Comparison of ENCODE assay signal across 19 cellular contexts in the genomic region with DNA sequence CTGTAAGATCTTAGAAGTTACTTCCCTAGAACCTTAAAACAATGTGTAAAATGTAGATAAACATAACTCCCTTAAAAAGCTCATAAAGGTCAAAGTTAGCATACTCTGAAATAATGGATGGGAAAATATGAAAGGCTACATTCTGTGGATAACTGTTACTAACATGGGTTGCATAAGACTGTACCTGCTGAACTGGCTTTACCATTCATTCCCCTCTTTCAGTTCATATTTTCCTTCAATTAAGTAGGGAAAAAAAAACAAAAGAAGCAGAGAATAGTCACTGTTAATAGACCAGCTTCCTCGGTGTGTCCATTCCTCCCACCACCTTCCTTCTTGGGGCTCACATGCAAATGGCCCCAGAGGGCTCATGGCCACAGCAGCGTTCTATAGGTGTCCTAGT. TPM values are rescaled to one million over a fixed set of nuclear protein-coding genes. Genes with fewer than 3 reads are reported as not detected.
A peak's percentile ranks its signal among the peaks of the same experiment; 100 is the strongest.
DNase-seq lines count a peak whose midpoint lies in the region; ATAC-seq, FAIRE-seq and TF ChIP-seq lines count a peak whose summit lies in the region.
"Had no signal": no experiment of that assay in that cellular context is flagged by ENCODE, and none has a peak within 500 bp of the region (broad histone marks: within the 10 kb centered on the region; RNA-seq: fewer than 3 reads in every experiment).

No MANE protein-coding gene starts in this region.

- TF ChIP-seq EP300 in HepG2 (IDR thresholded peaks at IDR 0.05; ENCODE audit: low read depth in 2 of 2, low read length in 2 of 2) (no peak), HepG2 (CRISPR knock-in tag; IDR thresholded peaks at IDR 0.05; ENCODE audit: borderline replicate concordance) (no peak)

- no peaks in the 10 kb centered on the region for H3K36me3 Mint-ChIP-seq in WTC11
- H3K36me3 Mint-ChIP-seq: CD14-positive monocyte; CD4-positive, alpha-beta memory T cell; IgD-negative memory B cell had no signal

- in situ Hi-C loops in HepG2 (cut with HindIII; ENCODE audit: extremely low pct_ligation_motif_present, low pct_unique_long_range_greater_than_20kb): no loop called here

- no peaks in the 10 kb centered on the region for H3K79me2 ChIP-seq in HepG2 (ENCODE audit: insufficient read depth, low read length)

- DNase-seq in HepG2 (ENCODE audit: low spot score) (no peak), right lobe of liver (no peak), epithelial cell of esophagus (ENCODE audit: low read depth) (peak; percentile 56), WTC11 (ENCODE audit: low spot score) (no peak), OCI-M1 (lab: John Stamatoyannopoulos, UW) (no peak)
- DNase-seq: 8988T; CD4-positive, alpha-beta memory T cell; DMS153; DMS79; GOT3; H9 had no signal

- no peaks in the 10 kb centered on the region for H3K9me3 Mint-ChIP-seq in WTC11
- H3K9me3 Mint-ChIP-seq: CD14-positive monocyte; CD4-positive, alpha-beta memory T cell; H9; IgD-negative memory B cell had no signal

- H3K27ac ChIP-seq in HepG2 (ENCODE audit: extremely low read length, insufficient read depth, low read length): no peak overlapping the region
- no peak overlapping the region for H3K27ac ChIP-seq in right lobe of liver
- H3K27ac ChIP-seq: BLaER1 had no signal

- H3K4me3 Mint-ChIP-seq in WTC11: no peak overlapping the region
- H3K4me3 Mint-ChIP-seq: CD14-positive monocyte; CD4-positive, alpha-beta memory T cell; H9; IgD-negative memory B cell had no signal

- H3K4me2 ChIP-seq in HepG2 (ENCODE audit: low read depth, low read length): no peak overlapping the region
- H3K4me2 ChIP-seq: BLaER1 had no signal

- POLR2A ChIA-PET in HepG2 (lab: Yijun Ruan, JAX): interaction anchor here (1.0 to 1.2 kb wide), 2 partner anchors 85 kb away, joined by 4 to 5 read pairs; a partner anchor contains a TSS
- POLR2A ChIA-PET in WTC11 (lab: Charles Lee): no interaction called here

- TF ChIP-seq RAD21 in HepG2 (CRISPR knock-in tag; IDR thresholded peaks at IDR 0.05): no peak

- 25% methylated on average over 2 of the region's 2 CpGs for WGBS in HepG2 (ENCODE audit: low lambda C conversion rate)
- 34% methylated on average over 2 of the region's 2 CpGs for WGBS in right lobe of liver (ENCODE audit: insufficient coverage, low coverage, low lambda C conversion rate, missing lambda C conversion rate)

- H3K36me3 ChIP-seq in HepG2 (replicated peaks in 1 of 2; ENCODE audit: control insufficient read depth in 1 of 2, insufficient read depth in 2 of 2, low read length in 2 of 2) (no peaks in the 10 kb centered on the region), right lobe of liver (no peaks in the 10 kb centered on the region)
- H3K36me3 ChIP-seq: BLaER1 had no signal

- H3K9me3 ChIP-seq in HepG2 (ENCODE audit: low read length) (no peaks in the 10 kb centered on the region), right lobe of liver (no peaks in the 10 kb centered on the region)
- H3K9me3 ChIP-seq: BLaER1 had no signal

- H3K4me1 Mint-ChIP-seq in WTC11: no peaks in the 10 kb centered on the region
- H3K4me1 Mint-ChIP-seq: CD14-positive monocyte; CD4-positive, alpha-beta memory T cell; IgD-negative memory B cell had no signal

- TF ChIP-seq POLR2A in HepG2 (IDR thresholded peaks at IDR 0.05; ENCODE audit: insufficient read depth in 1 of 2, low read depth in 2 of 2, low read length in 2 of 2) (no peak), right lobe of liver (IDR thresholded peaks at IDR 0.05) (no peak)

- no peak overlapping the region for H2AFZ ChIP-seq in HepG2 (ENCODE audit: low read length)

- ATAC-seq in HepG2 (no peak), right lobe of liver (no peak), WTC11 (no peak)
- ATAC-seq: GM12878 had no signal

- BruUV-seq in HepG2 (replicated peaks; lab: Mats Ljungman, UMichigan): no TSS peak

- intact Hi-C loops in HepG2 (cut with micrococcal nuclease; ENCODE audit: unreplicated experiment) (no loop called here), right lobe of liver (cut with DNase I) (no loop called here)

- H3K27me3 Mint-ChIP-seq in WTC11 (ENCODE audit: low read depth): peaks cover 12% of the 10 kb centered on the region

- no peaks in the 10 kb centered on the region for H4K20me1 ChIP-seq in HepG2 (ENCODE audit: insufficient read depth, low read length)
- H4K20me1 ChIP-seq: BLaER1 had no signal

- H3K27me3 ChIP-seq in HepG2 (ENCODE audit: control insufficient read depth in 1 of 2, insufficient read depth in 2 of 2, low read length in 2 of 2): peaks cover 2 to 8% of the 10 kb centered on the region in 2 experiments; a peak in 4 of 5 replicates
- no peaks in the 10 kb centered on the region for H3K27me3 ChIP-seq in right lobe of liver
- H3K27me3 ChIP-seq: BLaER1 had no signal

- CTCF ChIA-PET in HepG2 (lab: Yijun Ruan, JAX; ENCODE audit: low intra/inter-chr PET ratio, low total read pairs) (no interaction called here), WTC11 (lab: Charles Lee) (interaction anchor here (2.1 kb wide), 1 partner anchor 44 kb away, joined by 6 read pairs; no protein-coding TSS in a partner anchor)

- TF ChIP-seq CTCF in HepG2 (CRISPR knock-in tag; IDR thresholded peaks at IDR 0.05) (no peak), right lobe of liver (IDR thresholded peaks at IDR 0.05) (no peak), epithelial cell of esophagus (IDR thresholded peaks at IDR 0.05; ENCODE audit: insufficient read depth, low read depth, low read length, missing control alignments) (no peak), WTC11 (IDR thresholded peaks at IDR 0.05) (no peak)

- H3K27ac Mint-ChIP-seq in WTC11: no peak overlapping the region
- H3K27ac Mint-ChIP-seq: CD14-positive monocyte; CD4-positive, alpha-beta memory T cell; H9; IgD-negative memory B cell had no signal

- H3K4me3 ChIP-seq in HepG2 (replicated peaks in 1 of 3; ENCODE audit: insufficient read depth in 1 of 3, low read depth in 2 of 3, low read length in 3 of 3) (no peak overlapping the region), right lobe of liver (no peak overlapping the region), epithelial cell of esophagus (ENCODE audit: low read length) (no peak overlapping the region)
- H3K4me3 ChIP-seq: BLaER1, GM12878 had no signal

- H3K4me1 ChIP-seq in HepG2 (ENCODE audit: insufficient read depth, low read length): peaks cover 29% of the 10 kb centered on the region
- peaks cover 0 to 28% (median 14%) of the 10 kb centered on the region in 4 donors for H3K4me1 ChIP-seq in right lobe of liver
- H3K4me1 ChIP-seq: BLaER1 had no signal

- FAIRE-seq in HepG2 (lab: Jason Lieb, UNC): peak; percentile 47
- FAIRE-seq: GM12878, HTR-8/SVneo had no signal

- no peak overlapping the region for H3K9ac ChIP-seq in HepG2 (ENCODE audit: insufficient read depth, low read depth, low read length)
- H3K9ac ChIP-seq: BLaER1 had no signal

RNA-seq across cellular contexts. Expression of a gene that starts 7.5 kb away (rescaled TPM):
- total RNA-seq in HepG2 (2016; rRNA removed; fragmentation: Illumina TruSeq; extraction: Trizol) (not detected in 2 replicates), right lobe of liver (under 1 TPM in 2 of 6 experiments, not detected in 4; 0.39 to 0.40 TPM), WTC11 (2021) (1.4 to 3.9 TPM (median 3.3 TPM) in 3 replicates)
- not detected in 2 replicates for total RNA-seq in HepG2 (2016; cell fraction: cytosol; rRNA removed; fragmentation: Illumina TruSeq; extraction: Trizol; ENCODE audit: low read depth)
- total RNA-seq in HepG2 (2016; cell fraction: insoluble cytoplasmic fraction; rRNA removed; fragmentation: Illumina TruSeq; extraction: Trizol): not detected in 2 replicates
- not detected in 2 replicates for total RNA-seq in HepG2 (2016; cell fraction: membrane; rRNA removed; fragmentation: Illumina TruSeq; extraction: Trizol)
- not detected in 2 replicates for total RNA-seq in HepG2 (2016; cell fraction: nucleus; rRNA removed; fragmentation: Illumina TruSeq; extraction: Trizol)
- 0.05 and 0.17 TPM in 2 replicates for polyA plus RNA-seq in HepG2 (2011; rRNA removed)
- 0.09 TPM in 1 of 2 replicates, not detected in the other for polyA plus RNA-seq in HepG2 (2011; cell fraction: cytosol; rRNA removed)
- 0.31 and 0.38 TPM in 2 replicates for polyA plus RNA-seq in HepG2 (2011; cell fraction: nucleus; rRNA removed)
- polyA plus RNA-seq in HepG2 (2012): 0.16 TPM in 1 of 2 replicates, not detected in the other
- not detected in 2 replicates for polyA plus RNA-seq in HepG2 (2016; cell fraction: cytosol; fragmentation: Illumina TruSeq; extraction: Trizol; ENCODE audit: low read depth)
- polyA plus RNA-seq in HepG2 (2016; cell fraction: insoluble cytoplasmic fraction; fragmentation: Illumina TruSeq; extraction: Trizol; ENCODE audit: low read depth): 0.13 TPM in 1 of 2 replicates, not detected in the other
- polyA plus RNA-seq in HepG2 (2016; cell fraction: membrane; fragmentation: Illumina TruSeq; extraction: Trizol; ENCODE audit: low read depth): not detected in 2 replicates
- not detected in 2 replicates for polyA plus RNA-seq in HepG2 (2016; cell fraction: nucleus; fragmentation: Illumina TruSeq; extraction: Trizol; ENCODE audit: insufficient read depth, low read depth)
- polyA minus RNA-seq in HepG2 (2011; rRNA and poly(A)+ RNA removed; ENCODE audit: low replicate concordance): 0.44 TPM in 1 of 2 replicates, not detected in the other
- not detected in 2 replicates for polyA minus RNA-seq in HepG2 (2011; cell fraction: cytosol; rRNA and poly(A)+ RNA removed)
- polyA minus RNA-seq in HepG2 (2011; cell fraction: nucleus; rRNA and poly(A)+ RNA removed): 0.39 and 1.1 TPM in 2 replicates
- total RNA-seq: CD4-positive, alpha-beta memory T cell; Daoy had no signal
- polyA plus RNA-seq: CD14-positive monocyte; CD4-positive, alpha-beta memory T cell; IgD-negative memory B cell had no signal

RNA-seq across cellular contexts. Expression of a gene that starts 38.7 kb away (rescaled TPM):
- not detected in 2 replicates for total RNA-seq in HepG2 (2016; rRNA removed; fragmentation: Illumina TruSeq; extraction: Trizol)
- not detected in 2 replicates for total RNA-seq in HepG2 (2016; cell fraction: cytosol; rRNA removed; fragmentation: Illumina TruSeq; extraction: Trizol; ENCODE audit: low read depth)
- not detected in 2 replicates for total RNA-seq in HepG2 (2016; cell fraction: insoluble cytoplasmic fraction; rRNA removed; fragmentation: Illumina TruSeq; extraction: Trizol)
- total RNA-seq in HepG2 (2016; cell fraction: membrane; rRNA removed; fragmentation: Illumina TruSeq; extraction: Trizol): not detected in 2 replicates
- not detected in 2 replicates for total RNA-seq in HepG2 (2016; cell fraction: nucleus; rRNA removed; fragmentation: Illumina TruSeq; extraction: Trizol)
- polyA plus RNA-seq in HepG2 (2011; rRNA removed): not detected in 2 replicates
- polyA plus RNA-seq in HepG2 (2011; cell fraction: cytosol; rRNA removed): not detected in 2 replicates
- not detected in 2 replicates for polyA plus RNA-seq in HepG2 (2011; cell fraction: nucleus; rRNA removed)
- polyA plus RNA-seq in HepG2 (2012): not detected in 2 replicates
- not detected in 2 replicates for polyA plus RNA-seq in HepG2 (2016; cell fraction: cytosol; fragmentation: Illumina TruSeq; extraction: Trizol; ENCODE audit: low read depth)
- not detected in 2 replicates for polyA plus RNA-seq in HepG2 (2016; cell fraction: insoluble cytoplasmic fraction; fragmentation: Illumina TruSeq; extraction: Trizol; ENCODE audit: low read depth)
- polyA plus RNA-seq in HepG2 (2016; cell fraction: membrane; fragmentation: Illumina TruSeq; extraction: Trizol; ENCODE audit: low read depth): not detected in 2 replicates
- polyA plus RNA-seq in HepG2 (2016; cell fraction: nucleus; fragmentation: Illumina TruSeq; extraction: Trizol; ENCODE audit: insufficient read depth, low read depth): not detected in 2 replicates
- not detected in 2 replicates for polyA minus RNA-seq in HepG2 (2011; rRNA and poly(A)+ RNA removed; ENCODE audit: low replicate concordance)
- polyA minus RNA-seq in HepG2 (2011; cell fraction: cytosol; rRNA and poly(A)+ RNA removed): not detected in 2 replicates
- polyA minus RNA-seq in HepG2 (2011; cell fraction: nucleus; rRNA and poly(A)+ RNA removed): not detected in 2 replicates
- not detected for total RNA-seq in right lobe of liver
- 0.41 to 1.0 TPM (median 0.50 TPM) in 3 replicates for total RNA-seq in WTC11 (2021)
- total RNA-seq: A673; CD4-positive, alpha-beta memory T cell; Daoy; GM12878; H9 had no signal
- polyA plus RNA-seq: AG04450; CD14-positive monocyte; CD4-positive, alpha-beta memory T cell; GM12878; IgD-negative memory B cell had no signal

RNA-seq across cellular contexts. Expression of a gene that starts 52.5 kb away (rescaled TPM):
- total RNA-seq in HepG2 (2016; rRNA removed; fragmentation: Illumina TruSeq; extraction: Trizol) (45.3 and 55.1 TPM in 2 replicates), right lobe of liver (10 to 100 TPM; 25.5 to 96.5 (median 36.0) TPM), WTC11 (2021) (14.3 to 19.5 TPM (median 19.4 TPM) in 3 replicates)
- 8.0 and 8.3 TPM in 2 replicates for total RNA-seq in HepG2 (2016; cell fraction: cytosol; rRNA removed; fragmentation: Illumina TruSeq; extraction: Trizol; ENCODE audit: low read depth)
- total RNA-seq in HepG2 (2016; cell fraction: insoluble cytoplasmic fraction; rRNA removed; fragmentation: Illumina TruSeq; extraction: Trizol): 46.8 and 59.4 TPM in 2 replicates
- 20.5 and 23.1 TPM in 2 replicates for total RNA-seq in HepG2 (2016; cell fraction: membrane; rRNA removed; fragmentation: Illumina TruSeq; extraction: Trizol)
- total RNA-seq in HepG2 (2016; cell fraction: nucleus; rRNA removed; fragmentation: Illumina TruSeq; extraction: Trizol): 18.8 and 24.7 TPM in 2 replicates
- polyA plus RNA-seq in HepG2 (2011; rRNA removed): 39.0 and 45.0 TPM in 2 replicates
- 57.1 and 75.7 TPM in 2 replicates for polyA plus RNA-seq in HepG2 (2011; cell fraction: cytosol; rRNA removed)
- 22.0 and 25.9 TPM in 2 replicates for polyA plus RNA-seq in HepG2 (2011; cell fraction: nucleus; rRNA removed)
- 27.5 and 30.7 TPM in 2 replicates for polyA plus RNA-seq in HepG2 (2012)
- 7.4 and 8.6 TPM in 2 replicates for polyA plus RNA-seq in HepG2 (2016; cell fraction: cytosol; fragmentation: Illumina TruSeq; extraction: Trizol; ENCODE audit: low read depth)
- 61.9 and 65.6 TPM in 2 replicates for polyA plus RNA-seq in HepG2 (2016; cell fraction: insoluble cytoplasmic fraction; fragmentation: Illumina TruSeq; extraction: Trizol; ENCODE audit: low read depth)
- polyA plus RNA-seq in HepG2 (2016; cell fraction: membrane; fragmentation: Illumina TruSeq; extraction: Trizol; ENCODE audit: low read depth): 16.5 and 18.2 TPM in 2 replicates
- polyA plus RNA-seq in HepG2 (2016; cell fraction: nucleus; fragmentation: Illumina TruSeq; extraction: Trizol; ENCODE audit: insufficient read depth, low read depth): 23.5 and 28.3 TPM in 2 replicates
- polyA minus RNA-seq in HepG2 (2011; rRNA and poly(A)+ RNA removed; ENCODE audit: low replicate concordance): 39.8 and 128 TPM in 2 replicates
- 38.0 and 43.7 TPM in 2 replicates for polyA minus RNA-seq in HepG2 (2011; cell fraction: cytosol; rRNA and poly(A)+ RNA removed)
- polyA minus RNA-seq in HepG2 (2011; cell fraction: nucleus; rRNA and poly(A)+ RNA removed): 41.5 and 42.2 TPM in 2 replicates

RNA-seq across cellular contexts. Expression of a gene that starts 52.9 kb away (rescaled TPM):
- total RNA-seq in HepG2 (2016; rRNA removed; fragmentation: Illumina TruSeq; extraction: Trizol) (55.6 and 70.4 TPM in 2 replicates), right lobe of liver (100 to 1,000 TPM in 4 of 6 experiments, 10 to 100 TPM in 2; 77.9 to 161 (median 143) TPM), WTC11 (2021) (36.0 to 43.1 TPM (median 38.2 TPM) in 3 replicates)
- total RNA-seq in HepG2 (2016; cell fraction: cytosol; rRNA removed; fragmentation: Illumina TruSeq; extraction: Trizol; ENCODE audit: low read depth): 53.2 and 53.5 TPM in 2 replicates
- total RNA-seq in HepG2 (2016; cell fraction: insoluble cytoplasmic fraction; rRNA removed; fragmentation: Illumina TruSeq; extraction: Trizol): 55.0 and 68.2 TPM in 2 replicates
- total RNA-seq in HepG2 (2016; cell fraction: membrane; rRNA removed; fragmentation: Illumina TruSeq; extraction: Trizol): 61.0 and 73.1 TPM in 2 replicates
- 34.7 and 44.2 TPM in 2 replicates for total RNA-seq in HepG2 (2016; cell fraction: nucleus; rRNA removed; fragmentation: Illumina TruSeq; extraction: Trizol)
- polyA plus RNA-seq in HepG2 (2011; rRNA removed): 95.4 and 110 TPM in 2 replicates
- 119 and 163 TPM in 2 replicates for polyA plus RNA-seq in HepG2 (2011; cell fraction: cytosol; rRNA removed)
- polyA plus RNA-seq in HepG2 (2011; cell fraction: nucleus; rRNA removed): 106 and 108 TPM in 2 replicates
- 60.5 and 77.2 TPM in 2 replicates for polyA plus RNA-seq in HepG2 (2012)
- 50.0 and 65.6 TPM in 2 replicates for polyA plus RNA-seq in HepG2 (2016; cell fraction: cytosol; fragmentation: Illumina TruSeq; extraction: Trizol; ENCODE audit: low read depth)
- 79.6 and 80.3 TPM in 2 replicates for polyA plus RNA-seq in HepG2 (2016; cell fraction: insoluble cytoplasmic fraction; fragmentation: Illumina TruSeq; extraction: Trizol; ENCODE audit: low read depth)
- polyA plus RNA-seq in HepG2 (2016; cell fraction: membrane; fragmentation: Illumina TruSeq; extraction: Trizol; ENCODE audit: low read depth): 53.0 and 70.2 TPM in 2 replicates
- polyA plus RNA-seq in HepG2 (2016; cell fraction: nucleus; fragmentation: Illumina TruSeq; extraction: Trizol; ENCODE audit: insufficient read depth, low read depth): 90.2 and 92.4 TPM in 2 replicates
- polyA minus RNA-seq in HepG2 (2011; rRNA and poly(A)+ RNA removed; ENCODE audit: low replicate concordance): 59.0 and 90.8 TPM in 2 replicates
- polyA minus RNA-seq in HepG2 (2011; cell fraction: cytosol; rRNA and poly(A)+ RNA removed): 25.4 and 27.3 TPM in 2 replicates
- polyA minus RNA-seq in HepG2 (2011; cell fraction: nucleus; rRNA and poly(A)+ RNA removed): 28.8 and 29.0 TPM in 2 replicates
